Comparison of ENCODE assay signal across 9 cellular contexts in genomic region chr14:99393059-99393655, GRCh38.
DNase-seq lines count a peak whose midpoint lies in the region; ATAC-seq, FAIRE-seq and TF ChIP-seq lines count a peak whose summit lies in the region.
"Had no signal": no experiment of that assay in that cellular context is flagged by ENCODE, and none has a peak within 500 bp of the region (broad histone marks: within the 10 kb centered on the region; RNA-seq: fewer than 3 reads in every experiment).

No MANE protein-coding gene starts in this region.

- no peak for FAIRE-seq in D721Med (lab: Jason Lieb, UNC)

- H3K27ac ChIP-seq in smooth muscle cell (ENCODE audit: low read depth) = no peak overlapping the region
- H3K27ac ChIP-seq: SJCRH30 had no signal

- no peak overlapping the region for H3K4me2 ChIP-seq in smooth muscle cell

- no peak overlapping the region for H3K9ac ChIP-seq in smooth muscle cell (ENCODE audit: low read depth)

- no peaks in the 10 kb centered on the region for H3K79me2 ChIP-seq in smooth muscle cell (ENCODE audit: low read depth)

- peaks cover 4% of the 10 kb centered on the region for H3K4me1 ChIP-seq in smooth muscle cell (ENCODE audit: low read depth)
- H3K4me1 ChIP-seq: SJCRH30 had no signal

- no peak overlapping the region for H2AFZ ChIP-seq in smooth muscle cell (ENCODE audit: low read depth)

- peaks cover 2% of the 10 kb centered on the region for H3K36me3 ChIP-seq in smooth muscle cell (ENCODE audit: low read depth)
- H3K36me3 ChIP-seq: SJCRH30 had no signal

- no peaks in the 10 kb centered on the region for H3K9me3 ChIP-seq in smooth muscle cell (replicated peaks; ENCODE audit: low read depth)
- H3K9me3 ChIP-seq: SJCRH30 had no signal

- ATAC-seq in GM21367 (IDR thresholded peaks at IDR 0.05; ENCODE audit: unreplicated experiment) (peak; percentile 70), GM19455 (IDR thresholded peaks at IDR 0.05; ENCODE audit: unreplicated experiment) (no peak)

- DNase-seq in D721Med (ENCODE audit: insufficient read length, low spot score) = peak; percentile 65
- peak; percentile 45 for DNase-seq in LoVo (ENCODE audit: low spot score)
- DNase-seq in activated CD8-positive, alpha-beta memory T cell treated with anti-CD3 and anti-CD28 coated beads for 24 hours = peak; percentile 53
- peak in 1 of 2 donors; percentile 49 for DNase-seq in foreskin fibroblast
- no peak for DNase-seq in smooth muscle cell (lab: John Stamatoyannopoulos, UW; ENCODE audit: unreplicated experiment)
- DNase-seq in T1000 (lab: John Stamatoyannopoulos, UW) = no peak

- H4K20me1 ChIP-seq in smooth muscle cell (ENCODE audit: low read depth) = no peaks in the 10 kb centered on the region

- 72% methylated on average over 12 of the region's 12 CpGs for WGBS in smooth muscle cell (ENCODE audit: low lambda C conversion rate)

- no peaks in the 10 kb centered on the region for H3K27me3 ChIP-seq in smooth muscle cell (ENCODE audit: low read depth)
- H3K27me3 ChIP-seq: SJCRH30 had no signal

- TF ChIP-seq CTCF in D721Med (IDR thresholded peaks at IDR 0.05; ENCODE audit: insufficient read depth, missing control alignments) = peak; percentile 76
- TF ChIP-seq CTCF in foreskin fibroblast (IDR thresholded peaks at IDR 0.05; ENCODE audit: low read depth, low read length) = peak; percentile 76
- peak; percentile 67 for TF ChIP-seq CTCF in smooth muscle cell (IDR thresholded peaks at IDR 0.05; ENCODE audit: borderline replicate concordance, insufficient read depth, poor library complexity, severe bottlenecking)

- no peak overlapping the region for H3K4me3 ChIP-seq in foreskin fibroblast (ENCODE audit: low read depth in 1 of 2, low read length in 2 of 2)
- H3K4me3 ChIP-seq in smooth muscle cell = no peak overlapping the region
- H3K4me3 ChIP-seq: SJCRH30 had no signal

- peaks cover 13% of the 10 kb centered on the region for H3F3A ChIP-seq in smooth muscle cell (ENCODE audit: low read depth)

Comparison
In these comparisons a context has a peak if more than half of its experiments do, and no peak if none do; other contexts are left out.
1. DNase-seq: peak in D721Med (single experiment), LoVo (single experiment) and activated CD8-positive, alpha-beta memory T cell treated with anti-CD3 and anti-CD28 coated beads for 24 hours (single experiment); none in smooth muscle cell (single experiment) and T1000 (single experiment).
2. Peak in every context shown above with its lines, with median percentiles within 50 percentile points of each other: CTCF ChIP-seq.